Comparison of ENCODE assay signal across 26 cellular contexts in the genomic region with DNA sequence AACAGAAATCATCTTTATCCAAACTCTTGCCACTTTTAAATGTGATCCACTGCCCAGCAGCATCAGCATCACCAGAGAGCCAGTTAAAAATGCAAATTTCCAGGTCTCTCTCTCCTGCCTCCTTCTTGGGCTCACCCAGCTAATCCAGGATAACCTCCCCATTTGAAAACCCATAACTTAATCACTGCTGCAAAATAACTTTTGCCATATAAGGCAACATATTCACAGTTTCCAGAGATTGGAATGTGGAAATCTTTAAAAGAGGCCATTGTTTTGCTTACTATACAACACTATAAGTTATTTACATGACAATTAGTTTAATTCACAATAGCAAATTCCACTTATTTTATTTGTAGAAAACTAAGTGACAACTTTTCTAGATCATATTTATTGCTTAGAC. TPM values are rescaled to one million over a fixed set of nuclear protein-coding genes. Genes with fewer than 3 reads are reported as not detected.
DNase-seq lines count a peak whose midpoint lies in the region; ATAC-seq, FAIRE-seq and TF ChIP-seq lines count a peak whose summit lies in the region.
"Had no signal": no experiment of that assay in that cellular context is flagged by ENCODE, and none has a peak within 500 bp of the region (broad histone marks: within the 10 kb centered on the region; RNA-seq: fewer than 3 reads in every experiment).

No MANE protein-coding gene starts in this region.

- no peak for TF ChIP-seq CTCF in HepG2 (CRISPR knock-in tag; IDR thresholded peaks at IDR 0.05)
- TF ChIP-seq CTCF in right lobe of liver (IDR thresholded peaks at IDR 0.05): no peak
- no peak for TF ChIP-seq CTCF in foreskin keratinocyte (conservative IDR thresholded peaks at IDR 0.05)
- no peak for TF ChIP-seq CTCF in lower lobe of right lung (IDR thresholded peaks at IDR 0.05)

- no peak for TF ChIP-seq EP300 in HepG2 (IDR thresholded peaks at IDR 0.05; ENCODE audit: low read depth in 2 of 2, low read length in 2 of 2)
- no peak for TF ChIP-seq EP300 in HepG2 (CRISPR knock-in tag; IDR thresholded peaks at IDR 0.05; ENCODE audit: borderline replicate concordance)

- peaks cover 4% of the 10 kb centered on the region for H3K36me3 Mint-ChIP-seq in T-helper 17 cell (ENCODE audit: low read depth)
- H3K36me3 Mint-ChIP-seq: natural killer cell had no signal

- H3K4me3 ChIP-seq in HepG2 (replicated peaks in 1 of 3; ENCODE audit: insufficient read depth in 1 of 3, low read depth in 2 of 3, low read length in 3 of 3) (no peak overlapping the region), right lobe of liver (no peak overlapping the region), iPS-18a (ENCODE audit: low read length) (peak overlapping the region; percentile 13), lower lobe of right lung (no peak overlapping the region)
- H3K4me3 ChIP-seq: hepatocyte, tibial nerve had no signal

- intact Hi-C loops in HepG2 (cut with micrococcal nuclease; ENCODE audit: unreplicated experiment): no loop called here
- intact Hi-C loops in right lobe of liver (cut with DNase I): no loop called here
- intact Hi-C loops in lower lobe of right lung (cut with DNase I): no loop called here

- no peak for TF ChIP-seq RAD21 in HepG2 (CRISPR knock-in tag; IDR thresholded peaks at IDR 0.05)

- no peak for FAIRE-seq in HepG2 (lab: Jason Lieb, UNC)
- FAIRE-seq: bronchial epithelial cell, small intestine had no signal

- ATAC-seq in HepG2: no peak
- no peak for ATAC-seq in right lobe of liver
- no peak for ATAC-seq in T-helper 17 cell
- ATAC-seq in foreskin keratinocyte: no peak
- no peak for ATAC-seq in lower lobe of right lung
- ATAC-seq: activated naive CD8-positive, alpha-beta T cell treated with anti-CD3 and anti-CD28 coated beads, Interleukin-2, amount 50 U/mL, for 24 hours; natural killer cell; Panc1; stimulated activated naive CD8-positive, alpha-beta T cell treated with anti-CD3 and anti-CD28 coated beads, Interleukin-15, Interleukin-2, amounts not matched to agents 100 U/mL and 50 U/mL, for 24 hours had no signal

- no peaks in the 10 kb centered on the region; a peak in 1 of 5 replicates for H3K27me3 ChIP-seq in HepG2 (ENCODE audit: control insufficient read depth in 1 of 2, insufficient read depth in 2 of 2, low read length in 2 of 2)
- no peaks in the 10 kb centered on the region for H3K27me3 ChIP-seq in right lobe of liver
- no peaks in the 10 kb centered on the region for H3K27me3 ChIP-seq in iPS-18a (ENCODE audit: control insufficient read depth, insufficient read depth, low read length)
- no peaks in the 10 kb centered on the region for H3K27me3 ChIP-seq in foreskin keratinocyte
- no peaks in the 10 kb centered on the region for H3K27me3 ChIP-seq in lower lobe of right lung (ENCODE audit: low read depth)
- H3K27me3 ChIP-seq: hepatocyte, tibial nerve had no signal

- H3K4me2 ChIP-seq in HepG2 (ENCODE audit: low read depth, low read length): no peak overlapping the region
- H3K4me2 ChIP-seq: hepatocyte had no signal

- DNase-seq in HepG2 (ENCODE audit: low spot score) (no peak), right lobe of liver (no peak), T-helper 17 cell (no peak), foreskin keratinocyte (no peak), CD1c-positive myeloid dendritic cell (ENCODE audit: extremely low spot score) (no peak), lower lobe of right lung (no peak)
- no peak for DNase-seq in activated effector memory CD4-positive, alpha-beta T cell treated with anti-CD3 and anti-CD28 coated beads, Interleukin-2, amount 50 U/mL, for 16 hours
- DNase-seq: activated naive CD8-positive, alpha-beta T cell treated with anti-CD3 and anti-CD28 coated beads, Interleukin-2, amount 50 U/mL, for 24 hours; KG1; natural killer cell; NCI-H187; NCI-H2227 treated with DMSO at 0.1 percent for 48 hours; NCI-H774; small intestine; stimulated activated naive CD8-positive, alpha-beta T cell treated with anti-CD3 and anti-CD28 coated beads, Interleukin-15, Interleukin-2, amounts not matched to agents 100 U/mL and 50 U/mL, for 24 hours had no signal

- H3K27ac Mint-ChIP-seq in T-helper 17 cell: no peak overlapping the region
- H3K27ac Mint-ChIP-seq: activated naive CD8-positive, alpha-beta T cell treated with anti-CD3 and anti-CD28 coated beads, Interleukin-2, amount 50 U/mL, for 24 hours; activated T-helper 2 cell treated with anti-CD3 and anti-CD28 coated beads, Interferon-gamma antibody, Interleukin-2, Interleukin-4, amounts not matched to agents 10 μg/mL and 5 μg/mL and 100 μg/mL, durations not matched to agents 14 hours and 24 hours and 36 hours; dendritic cell treated with granulocyte-macrophage colony-stimulating factor and Interleukin-4, amounts not matched to agents 40 ng/mL and 50 ng/mL, for 4 days; natural killer cell; progenitor cell of endocrine pancreas had no signal

- peaks cover 24% of the 10 kb centered on the region for H3K27me3 Mint-ChIP-seq in T-helper 17 cell

- H3K4me3 Mint-ChIP-seq in T-helper 17 cell: peak overlapping the region; percentile 62
- H3K4me3 Mint-ChIP-seq: activated naive CD8-positive, alpha-beta T cell treated with anti-CD3 and anti-CD28 coated beads, Interleukin-2, amount 50 U/mL, for 24 hours; dendritic cell treated with granulocyte-macrophage colony-stimulating factor and Interleukin-4, amounts not matched to agents 40 ng/mL and 50 ng/mL, for 4 days; natural killer cell had no signal

- H3K4me1 Mint-ChIP-seq in T-helper 17 cell: peaks cover 20% of the 10 kb centered on the region

- no TSS peak for BruUV-seq in HepG2 (replicated peaks; lab: Mats Ljungman, UMichigan)

- H3K9ac ChIP-seq in HepG2 (ENCODE audit: insufficient read depth, low read depth, low read length) (no peak overlapping the region), iPS-18a (ENCODE audit: low read length) (peak overlapping the region; percentile 51)

- no peaks in the 10 kb centered on the region for H4K20me1 ChIP-seq in HepG2 (ENCODE audit: insufficient read depth, low read length)

- POLR2A ChIA-PET in HepG2 (lab: Yijun Ruan, JAX): no interaction called here

- CTCF ChIA-PET in HepG2 (lab: Yijun Ruan, JAX; ENCODE audit: low intra/inter-chr PET ratio, low total read pairs): no interaction called here

- no peak overlapping the region for H3K27ac ChIP-seq in HepG2 (ENCODE audit: extremely low read length, insufficient read depth, low read length)
- no peak overlapping the region for H3K27ac ChIP-seq in right lobe of liver
- H3K27ac ChIP-seq in iPS-18a (ENCODE audit: low read length): peak overlapping the region; percentile 73
- H3K27ac ChIP-seq in foreskin keratinocyte: no peak overlapping the region
- H3K27ac ChIP-seq in lower lobe of right lung: no peak overlapping the region
- H3K27ac ChIP-seq: C4-2B, hepatocyte had no signal

- H3K79me2 ChIP-seq in HepG2 (ENCODE audit: insufficient read depth, low read length): peaks cover 1% of the 10 kb centered on the region
- H3K79me2 ChIP-seq: hepatocyte had no signal

- in situ Hi-C loops in HepG2 (cut with HindIII; ENCODE audit: extremely low pct_ligation_motif_present, low pct_unique_long_range_greater_than_20kb): no loop called here

- H3K9me3 ChIP-seq in HepG2 (ENCODE audit: low read length) (no peaks in the 10 kb centered on the region), right lobe of liver (no peaks in the 10 kb centered on the region), T-helper 17 cell (ENCODE audit: control insufficient read depth, low read length, poor library complexity, severe bottlenecking) (no peaks in the 10 kb centered on the region), iPS-18a (ENCODE audit: control insufficient read depth, low read depth, low read length) (no peaks in the 10 kb centered on the region), lower lobe of right lung (no peaks in the 10 kb centered on the region)
- H3K9me3 ChIP-seq: tibial nerve had no signal

- H3K4me1 ChIP-seq in HepG2 (ENCODE audit: insufficient read depth, low read length) (peaks cover 61% of the 10 kb centered on the region), right lobe of liver (peaks cover 0 to 8% (median 0%) of the 10 kb centered on the region in 4 donors), iPS-18a (ENCODE audit: control insufficient read depth, low read depth, low read length) (peaks cover 21% of the 10 kb centered on the region), foreskin keratinocyte (peaks cover 3% of the 10 kb centered on the region), lower lobe of right lung (peaks cover 13% of the 10 kb centered on the region)

- H3K36me3 ChIP-seq in HepG2 (replicated peaks in 1 of 2; ENCODE audit: control insufficient read depth in 1 of 2, insufficient read depth in 2 of 2, low read length in 2 of 2) (no peaks in the 10 kb centered on the region), right lobe of liver (no peaks in the 10 kb centered on the region), iPS-18a (ENCODE audit: control insufficient read depth, low read depth, low read length) (no peaks in the 10 kb centered on the region), lower lobe of right lung (no peaks in the 10 kb centered on the region)
- H3K36me3 ChIP-seq: tibial nerve had no signal

- H2AFZ ChIP-seq in HepG2 (ENCODE audit: low read length): no peak overlapping the region
- H2AFZ ChIP-seq: hepatocyte had no signal

- no peak for TF ChIP-seq POLR2A in HepG2 (IDR thresholded peaks at IDR 0.05; ENCODE audit: insufficient read depth in 1 of 2, low read depth in 2 of 2, low read length in 2 of 2)
- no peak for TF ChIP-seq POLR2A in right lobe of liver (IDR thresholded peaks at IDR 0.05)

RNA-seq across cellular contexts. Expression of a gene that starts 4.8 kb away (rescaled TPM):
- total RNA-seq in HepG2 (2016; rRNA removed; fragmentation: Illumina TruSeq; extraction: Trizol) (48.0 and 61.5 TPM in 2 replicates), right lobe of liver (10 to 100 TPM in 1 of 6 experiments, 1 to 10 TPM in 5; 3.6 to 12.5 (median 6.5) TPM), T-helper 17 cell (10 to 100 TPM; 57.6 to 58.8 TPM), foreskin keratinocyte (37.9 and 45.5 TPM in 2 replicates), lower lobe of right lung (15.6 TPM)
- total RNA-seq in HepG2 (2016; cell fraction: cytosol; rRNA removed; fragmentation: Illumina TruSeq; extraction: Trizol; ENCODE audit: low read depth): 11.6 and 13.2 TPM in 2 replicates
- 50.1 and 58.9 TPM in 2 replicates for total RNA-seq in HepG2 (2016; cell fraction: insoluble cytoplasmic fraction; rRNA removed; fragmentation: Illumina TruSeq; extraction: Trizol)
- total RNA-seq in HepG2 (2016; cell fraction: membrane; rRNA removed; fragmentation: Illumina TruSeq; extraction: Trizol): 10.8 and 14.2 TPM in 2 replicates
- total RNA-seq in HepG2 (2016; cell fraction: nucleus; rRNA removed; fragmentation: Illumina TruSeq; extraction: Trizol): 52.8 and 54.3 TPM in 2 replicates
- polyA plus RNA-seq in HepG2 (2011; rRNA removed) (22.0 and 26.0 TPM in 2 replicates), foreskin keratinocyte (27.8 and 36.0 TPM in 2 replicates)
- polyA plus RNA-seq in HepG2 (2011; cell fraction: cytosol; rRNA removed): 10.7 and 14.0 TPM in 2 replicates
- 18.4 and 19.8 TPM in 2 replicates for polyA plus RNA-seq in HepG2 (2011; cell fraction: nucleus; rRNA removed)
- 14.7 and 24.9 TPM in 2 replicates for polyA plus RNA-seq in HepG2 (2012)
- 5.8 and 6.1 TPM in 2 replicates for polyA plus RNA-seq in HepG2 (2016; cell fraction: cytosol; fragmentation: Illumina TruSeq; extraction: Trizol; ENCODE audit: low read depth)
- 57.5 and 60.8 TPM in 2 replicates for polyA plus RNA-seq in HepG2 (2016; cell fraction: insoluble cytoplasmic fraction; fragmentation: Illumina TruSeq; extraction: Trizol; ENCODE audit: low read depth)
- 6.9 and 7.7 TPM in 2 replicates for polyA plus RNA-seq in HepG2 (2016; cell fraction: membrane; fragmentation: Illumina TruSeq; extraction: Trizol; ENCODE audit: low read depth)
- polyA plus RNA-seq in HepG2 (2016; cell fraction: nucleus; fragmentation: Illumina TruSeq; extraction: Trizol; ENCODE audit: insufficient read depth, low read depth): 70.0 and 70.1 TPM in 2 replicates
- 18.6 and 40.8 TPM in 2 replicates for polyA minus RNA-seq in HepG2 (2011; rRNA and poly(A)+ RNA removed; ENCODE audit: low replicate concordance)
- polyA minus RNA-seq in HepG2 (2011; cell fraction: cytosol; rRNA and poly(A)+ RNA removed): 9.4 and 10.3 TPM in 2 replicates
- 43.0 and 52.7 TPM in 2 replicates for polyA minus RNA-seq in HepG2 (2011; cell fraction: nucleus; rRNA and poly(A)+ RNA removed)

RNA-seq across cellular contexts. Expression of a gene that starts 27.4 kb away (rescaled TPM):
- 105 and 160 TPM in 2 replicates for total RNA-seq in HepG2 (2016; rRNA removed; fragmentation: Illumina TruSeq; extraction: Trizol)
- total RNA-seq in HepG2 (2016; cell fraction: cytosol; rRNA removed; fragmentation: Illumina TruSeq; extraction: Trizol; ENCODE audit: low read depth): 19.3 and 23.4 TPM in 2 replicates
- 105 and 159 TPM in 2 replicates for total RNA-seq in HepG2 (2016; cell fraction: insoluble cytoplasmic fraction; rRNA removed; fragmentation: Illumina TruSeq; extraction: Trizol)
- 62.7 and 72.7 TPM in 2 replicates for total RNA-seq in HepG2 (2016; cell fraction: membrane; rRNA removed; fragmentation: Illumina TruSeq; extraction: Trizol)
- total RNA-seq in HepG2 (2016; cell fraction: nucleus; rRNA removed; fragmentation: Illumina TruSeq; extraction: Trizol): 51.9 and 52.5 TPM in 2 replicates
- polyA plus RNA-seq in HepG2 (2011; rRNA removed): 16.4 and 31.3 TPM in 2 replicates
- 16.5 and 20.2 TPM in 2 replicates for polyA plus RNA-seq in HepG2 (2011; cell fraction: cytosol; rRNA removed)
- polyA plus RNA-seq in HepG2 (2011; cell fraction: nucleus; rRNA removed): 8.6 and 11.5 TPM in 2 replicates
- 14.0 and 32.6 TPM in 2 replicates for polyA plus RNA-seq in HepG2 (2012)
- polyA plus RNA-seq in HepG2 (2016; cell fraction: cytosol; fragmentation: Illumina TruSeq; extraction: Trizol; ENCODE audit: low read depth): 15.7 and 21.9 TPM in 2 replicates
- 147 and 153 TPM in 2 replicates for polyA plus RNA-seq in HepG2 (2016; cell fraction: insoluble cytoplasmic fraction; fragmentation: Illumina TruSeq; extraction: Trizol; ENCODE audit: low read depth)
- polyA plus RNA-seq in HepG2 (2016; cell fraction: membrane; fragmentation: Illumina TruSeq; extraction: Trizol; ENCODE audit: low read depth): 40.9 and 46.7 TPM in 2 replicates
- polyA plus RNA-seq in HepG2 (2016; cell fraction: nucleus; fragmentation: Illumina TruSeq; extraction: Trizol; ENCODE audit: insufficient read depth, low read depth): 58.2 and 59.5 TPM in 2 replicates
- polyA minus RNA-seq in HepG2 (2011; rRNA and poly(A)+ RNA removed; ENCODE audit: low replicate concordance): 19.7 and 33.7 TPM in 2 replicates
- 24.3 and 34.8 TPM in 2 replicates for polyA minus RNA-seq in HepG2 (2011; cell fraction: cytosol; rRNA and poly(A)+ RNA removed)
- 13.9 and 16.0 TPM in 2 replicates for polyA minus RNA-seq in HepG2 (2011; cell fraction: nucleus; rRNA and poly(A)+ RNA removed)
- total RNA-seq in right lobe of liver: 1 to 10 TPM in 3 of 6 experiments, under 1 TPM in 3; 0.15 to 4.3 (median 1.4) TPM
- total RNA-seq in T-helper 17 cell: under 1 TPM; 0.25 to 0.57 TPM
- total RNA-seq in foreskin keratinocyte: 65.8 and 83.0 TPM in 2 replicates
- polyA plus RNA-seq in foreskin keratinocyte: 28.0 and 42.7 TPM in 2 replicates
- total RNA-seq in lower lobe of right lung: 2.2 TPM

RNA-seq across cellular contexts. Expression of a gene that starts 31.3 kb away (rescaled TPM):
- total RNA-seq in HepG2 (2016; rRNA removed; fragmentation: Illumina TruSeq; extraction: Trizol) (not detected in 2 replicates), right lobe of liver (not detected), T-helper 17 cell (not detected), foreskin keratinocyte (not detected in 2 replicates), lower lobe of right lung (0.18 TPM)
- total RNA-seq in HepG2 (2016; cell fraction: cytosol; rRNA removed; fragmentation: Illumina TruSeq; extraction: Trizol; ENCODE audit: low read depth): not detected in 2 replicates
- total RNA-seq in HepG2 (2016; cell fraction: insoluble cytoplasmic fraction; rRNA removed; fragmentation: Illumina TruSeq; extraction: Trizol): not detected in 2 replicates
- not detected in 2 replicates for total RNA-seq in HepG2 (2016; cell fraction: membrane; rRNA removed; fragmentation: Illumina TruSeq; extraction: Trizol)
- total RNA-seq in HepG2 (2016; cell fraction: nucleus; rRNA removed; fragmentation: Illumina TruSeq; extraction: Trizol): not detected in 2 replicates
- polyA plus RNA-seq in HepG2 (2011; rRNA removed) (not detected in 2 replicates), foreskin keratinocyte (0.02 TPM in 1 of 2 replicates, not detected in the other)
- polyA plus RNA-seq in HepG2 (2011; cell fraction: cytosol; rRNA removed): not detected in 2 replicates
- not detected in 2 replicates for polyA plus RNA-seq in HepG2 (2011; cell fraction: nucleus; rRNA removed)
- polyA plus RNA-seq in HepG2 (2012): not detected in 2 replicates
- not detected in 2 replicates for polyA plus RNA-seq in HepG2 (2016; cell fraction: cytosol; fragmentation: Illumina TruSeq; extraction: Trizol; ENCODE audit: low read depth)
- polyA plus RNA-seq in HepG2 (2016; cell fraction: insoluble cytoplasmic fraction; fragmentation: Illumina TruSeq; extraction: Trizol; ENCODE audit: low read depth): not detected in 2 replicates
- not detected in 2 replicates for polyA plus RNA-seq in HepG2 (2016; cell fraction: membrane; fragmentation: Illumina TruSeq; extraction: Trizol; ENCODE audit: low read depth)
- polyA plus RNA-seq in HepG2 (2016; cell fraction: nucleus; fragmentation: Illumina TruSeq; extraction: Trizol; ENCODE audit: insufficient read depth, low read depth): not detected in 2 replicates
- not detected in 2 replicates for polyA minus RNA-seq in HepG2 (2011; rRNA and poly(A)+ RNA removed; ENCODE audit: low replicate concordance)
- not detected in 2 replicates for polyA minus RNA-seq in HepG2 (2011; cell fraction: cytosol; rRNA and poly(A)+ RNA removed)
- polyA minus RNA-seq in HepG2 (2011; cell fraction: nucleus; rRNA and poly(A)+ RNA removed): not detected in 2 replicates
- total RNA-seq: activated T-helper 2 cell treated with anti-CD3 and anti-CD28 coated beads, Interferon-gamma antibody, Interleukin-2, Interleukin-4, amounts not matched to agents 10 μg/mL and 5 μg/mL and 100 μg/mL, durations not matched to agents 14 hours and 24 hours and 36 hours; G401; hepatocyte; natural killer cell; progenitor cell of endocrine pancreas; SK-MEL-5 had no signal
